19 cellular contexts compared by ENCODE assay signal in the genomic region with DNA sequence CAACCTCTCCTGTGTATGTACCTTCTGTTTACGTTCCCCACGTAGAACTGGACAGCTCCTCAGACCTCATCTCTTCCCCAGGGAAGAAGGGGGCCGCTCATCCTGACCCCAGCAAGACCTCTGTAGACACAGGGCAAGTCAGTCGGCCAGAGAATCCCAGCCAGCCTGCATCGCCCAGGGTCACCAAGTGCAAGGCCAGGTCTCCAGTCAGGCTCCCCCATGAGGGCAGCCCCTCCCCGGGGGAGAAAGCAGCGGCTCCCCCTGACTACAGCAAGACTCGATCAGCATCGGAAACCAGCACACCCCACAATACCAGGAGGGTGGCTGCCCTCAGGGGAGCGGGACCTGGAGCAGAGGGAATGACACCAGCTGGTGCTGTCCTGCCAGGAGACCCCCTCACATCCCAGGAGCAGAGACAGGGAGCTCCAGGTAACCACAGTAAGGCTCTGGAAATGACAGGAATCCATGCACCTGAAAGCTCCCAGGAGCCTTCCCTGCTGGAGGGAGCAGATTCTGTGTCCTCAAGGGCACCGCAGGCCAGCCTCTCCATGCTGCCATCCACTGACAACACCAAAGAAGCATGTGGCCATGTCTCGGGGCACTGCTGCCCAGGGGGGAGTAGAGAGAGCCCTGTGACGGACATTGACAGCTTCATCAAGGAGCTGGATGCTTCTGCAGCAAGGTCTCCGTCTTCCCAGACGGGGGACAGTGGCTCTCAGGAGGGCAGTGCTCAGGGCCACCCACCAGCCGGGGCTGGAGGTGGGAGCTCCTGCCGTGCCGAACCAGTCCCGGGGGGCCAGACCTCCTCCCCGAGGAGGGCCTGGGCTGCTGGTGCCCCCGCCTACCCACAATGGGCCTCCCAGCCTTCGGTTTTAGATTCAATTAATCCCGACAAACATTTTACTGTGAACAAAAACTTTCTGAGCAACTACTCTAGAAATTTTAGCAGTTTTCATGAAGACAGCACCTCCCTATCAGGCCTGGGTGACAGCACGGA.
DNase-seq lines count a peak whose midpoint lies in the region; ATAC-seq and TF ChIP-seq lines count a peak whose summit lies in the region.
"Had no signal": no experiment of that assay in that cellular context is flagged by ENCODE, and none has a peak within 500 bp of the region (broad histone marks: within the 10 kb centered on the region; RNA-seq: fewer than 3 reads in every experiment).

No MANE protein-coding gene starts in this region.

- no peak for ATAC-seq in Right ventricle myocardium inferior
- peak; percentile 13; the same call in 1 of the 3 replicates for ATAC-seq in RWPE2 (ENCODE audit: low read depth)
- no peak for ATAC-seq in upper lobe of right lung
- no peak for ATAC-seq in gastrocnemius medialis
- ATAC-seq: GM12878 had no signal

- in situ Hi-C loops in gastrocnemius medialis (cut with MboI; ENCODE audit: low sequenced_read_pairs in 4 of 4), result loop anchor here in 1 of 4 donors (25.0 kb wide), 1 partner anchor 500 kb away; no protein-coding TSS in a partner anchor

- H3K9me3 ChIP-seq in right atrium auricular region (no peaks in the 10 kb centered on the region), RWPE2 (ENCODE audit: severe bottlenecking) (no peaks in the 10 kb centered on the region), upper lobe of right lung (no peaks in the 10 kb centered on the region), gastrocnemius medialis (no peaks in the 10 kb centered on the region)
- H3K9me3 ChIP-seq: BLaER1, HAP-1 had no signal

- no peaks in the 10 kb centered on the region for H3K4me1 Mint-ChIP-seq in endothelial cell (ENCODE audit: unreplicated experiment)
- H3K4me1 Mint-ChIP-seq: CD4-positive, alpha-beta memory T cell had no signal

- TF ChIP-seq CTCF in right atrium auricular region (IDR thresholded peaks at IDR 0.05) (no peak), RWPE2 (IDR thresholded peaks at IDR 0.05; ENCODE audit: poor library complexity, severe bottlenecking) (no peak), endothelial cell (IDR thresholded peaks at IDR 0.05; ENCODE audit: unreplicated experiment) (no peak), upper lobe of right lung (IDR thresholded peaks at IDR 0.05) (no peak), gastrocnemius medialis (IDR thresholded peaks at IDR 0.05 in 4 of 5, conservative IDR thresholded peaks at IDR 0.05 in 1 of 5) (no peak)

- peaks cover 13% of the 10 kb centered on the region for H3K27me3 Mint-ChIP-seq in endothelial cell (ENCODE audit: unreplicated experiment)
- H3K27me3 Mint-ChIP-seq: CD4-positive, alpha-beta memory T cell had no signal

- H3K27me3 ChIP-seq in right atrium auricular region, result no peaks in the 10 kb centered on the region
- H3K27me3 ChIP-seq in RWPE2 (ENCODE audit: insufficient read depth, poor library complexity, severe bottlenecking), result no peaks in the 10 kb centered on the region
- no peaks in the 10 kb centered on the region for H3K27me3 ChIP-seq in upper lobe of right lung
- H3K27me3 ChIP-seq in gastrocnemius medialis, result no peaks in the 10 kb centered on the region
- H3K27me3 ChIP-seq: BLaER1 had no signal

- H3K9me3 Mint-ChIP-seq in endothelial cell (ENCODE audit: unreplicated experiment), result no peaks in the 10 kb centered on the region
- H3K9me3 Mint-ChIP-seq: CD4-positive, alpha-beta memory T cell had no signal

- no peak overlapping the region for H3K27ac Mint-ChIP-seq in endothelial cell (ENCODE audit: unreplicated experiment)
- H3K27ac Mint-ChIP-seq: CD4-positive, alpha-beta memory T cell had no signal

- no peaks in the 10 kb centered on the region for H3K4me1 ChIP-seq in right atrium auricular region
- no peaks in the 10 kb centered on the region for H3K4me1 ChIP-seq in RWPE2 (ENCODE audit: insufficient read depth, poor library complexity, severe bottlenecking)
- no peaks in the 10 kb centered on the region for H3K4me1 ChIP-seq in upper lobe of right lung
- H3K4me1 ChIP-seq in gastrocnemius medialis, result peaks cover 2 to 3% of the 10 kb centered on the region in 2 donors
- H3K4me1 ChIP-seq: BLaER1, HAP-1 had no signal

- no peak for TF ChIP-seq POLR2A in gastrocnemius medialis (IDR thresholded peaks at IDR 0.05)

- H3K27ac ChIP-seq in right atrium auricular region, result no peak overlapping the region
- no peak overlapping the region for H3K27ac ChIP-seq in RWPE2 (ENCODE audit: poor library complexity, severe bottlenecking)
- H3K27ac ChIP-seq in upper lobe of right lung, result no peak overlapping the region
- no peak overlapping the region for H3K27ac ChIP-seq in gastrocnemius medialis
- H3K27ac ChIP-seq: BLaER1 had no signal

- DNase-seq in right atrium auricular region (ENCODE audit: low spot score) (peak; percentile 49), Right ventricle myocardium inferior (ENCODE audit: missing footprints) (no peak), RWPE2 (ENCODE audit: low spot score) (no peak), endothelial cell (ENCODE audit: low spot score) (no peak), upper lobe of right lung (peak; percentile 52), T-helper 1 cell (no peak), gastrocnemius medialis (no peak)
- DNase-seq in activated CD4-positive, alpha-beta T cell treated with anti-CD3 and anti-CD28 coated beads, Interleukin-2, amount 50 U/mL, for 1 hour, result no peak
- DNase-seq: 8988T; Calu3; CD4-positive, alpha-beta memory T cell; DMS53; DND-41; EL; IMR-90 had no signal

- H3K4me3 ChIP-seq in right atrium auricular region, result no peak overlapping the region
- no peak overlapping the region for H3K4me3 ChIP-seq in RWPE2 (ENCODE audit: severe bottlenecking)
- no peak overlapping the region for H3K4me3 ChIP-seq in upper lobe of right lung
- H3K4me3 ChIP-seq in gastrocnemius medialis, result no peak overlapping the region
- H3K4me3 ChIP-seq: BLaER1, GM12878, HAP-1 had no signal

- peaks cover 39% of the 10 kb centered on the region for H3K36me3 Mint-ChIP-seq in endothelial cell (ENCODE audit: low read depth, unreplicated experiment)
- H3K36me3 Mint-ChIP-seq: CD14-positive monocyte; CD4-positive, alpha-beta memory T cell had no signal

- H3K36me3 ChIP-seq in right atrium auricular region (peaks cover 46% of the 10 kb centered on the region), RWPE2 (ENCODE audit: low read depth) (no peaks in the 10 kb centered on the region), upper lobe of right lung (peaks cover 24% of the 10 kb centered on the region), gastrocnemius medialis (no peaks in the 10 kb centered on the region)
- H3K36me3 ChIP-seq: BLaER1, HAP-1 had no signal

- peak overlapping the region; percentile 42 for H3K4me3 Mint-ChIP-seq in endothelial cell (ENCODE audit: unreplicated experiment)
- H3K4me3 Mint-ChIP-seq: CD14-positive monocyte; CD4-positive, alpha-beta memory T cell had no signal

- intact Hi-C loops in Right ventricle myocardium inferior (cut with DNase I), result no loop called here
- intact Hi-C loops in upper lobe of right lung (cut with DNase I), result no loop called here
- intact Hi-C loops in gastrocnemius medialis (cut with DNase I; ENCODE audit: low total_unique reads), result no loop called here

Comparison
In these comparisons a context has a peak if more than half of its experiments do, and no peak if none do; other contexts are left out.
1. DNase-seq: peak in right atrium auricular region (single experiment) and upper lobe of right lung (single experiment); none in Right ventricle myocardium inferior (single experiment), RWPE2 (single experiment), endothelial cell (single experiment), T-helper 1 cell (0 of 5), activated CD4-positive, alpha-beta T cell treated with anti-CD3 and anti-CD28 coated beads, Interleukin-2, amount 50 U/mL, for 1 hour (single experiment) and gastrocnemius medialis (0 of 2).